In genomic region chr2:61993422-61994024, GRCh38 we compare ENCODE assay signal across 1 cellular context.
TF ChIP-seq lines count a peak whose summit lies in the region.

No MANE protein-coding gene starts in this region.

TF ChIP-seq in GM12878, 131 proteins besides CTCF, POLR2A, EP300 and RAD21 (continued from another document):
- no peak for TF ChIP-seq USF1 (IDR thresholded peaks at IDR 0.05; ENCODE audit: borderline replicate concordance, extremely low read length, insufficient read depth, low read depth, low read length)
- TF ChIP-seq CEBPB (IDR thresholded peaks at IDR 0.05; ENCODE audit: borderline replicate concordance in 1 of 2, low read depth in 2 of 2, low read length in 2 of 2): no peak
- TF ChIP-seq BCL3 (IDR thresholded peaks at IDR 0.05; ENCODE audit: borderline replicate concordance, insufficient read depth, low read depth, low read length, poor library complexity, severe bottlenecking): no peak
- TF ChIP-seq SUPT20H (IDR thresholded peaks at IDR 0.05; ENCODE audit: borderline replicate concordance, control insufficient read depth, low read depth, low read length): no peak
- 0 out of 2 replicates have a peak, but pooled peaks have one; percentile 37 for TF ChIP-seq MEF2A (IDR thresholded peaks at IDR 0.05; ENCODE audit: insufficient read depth, low read depth, low read length)
- TF ChIP-seq SRF (IDR thresholded peaks at IDR 0.05; ENCODE audit: low read depth in 2 of 2, low read length in 2 of 2): no peak
- TF ChIP-seq MAX (IDR thresholded peaks at IDR 0.05; ENCODE audit: low read depth, low read length): no peak
- TF ChIP-seq SREBF1 (IDR thresholded peaks at IDR 0.05; ENCODE audit: low read length): no peak
- no peak for TF ChIP-seq CUX1 (IDR thresholded peaks at IDR 0.05; ENCODE audit: insufficient replicate concordance, low read depth, low read length)
- TF ChIP-seq USF2 (IDR thresholded peaks at IDR 0.05; ENCODE audit: borderline replicate concordance, low read depth, low read length): no peak
- TF ChIP-seq SUZ12 (IDR thresholded peaks at IDR 0.05; ENCODE audit: unreplicated experiment): no peak
- no peak for TF ChIP-seq IRF4 (IDR thresholded peaks at IDR 0.05; ENCODE audit: low read depth, low read length)
- TF ChIP-seq SMC3 (IDR thresholded peaks at IDR 0.05; ENCODE audit: borderline replicate concordance, low read length): peak; percentile 94
- peak; percentile 11; the same call in 1 of the 2 replicates for TF ChIP-seq RUNX3 (IDR thresholded peaks at IDR 0.05; ENCODE audit: low read length)
- no peak for TF ChIP-seq STAT3 (IDR thresholded peaks at IDR 0.05; ENCODE audit: low read depth, low read length)
- TF ChIP-seq ATF3 (IDR thresholded peaks at IDR 0.05; ENCODE audit: borderline replicate concordance, extremely low read depth, low read depth, low read length): no peak
- no peak for TF ChIP-seq CEBPZ (IDR thresholded peaks at IDR 0.05; ENCODE audit: low read depth, low read length)
- no peak for TF ChIP-seq ZNF207 (IDR thresholded peaks at IDR 0.05; ENCODE audit: borderline replicate concordance)
- 0 out of 2 replicates have a peak, but pooled peaks have one; percentile 30 for TF ChIP-seq ZNF592 (IDR thresholded peaks at IDR 0.05)
- TF ChIP-seq SPI1 (IDR thresholded peaks at IDR 0.05; ENCODE audit: borderline replicate concordance, insufficient read depth, low read depth, low read length): no peak
- no peak for TF ChIP-seq BMI1 (IDR thresholded peaks at IDR 0.05; ENCODE audit: borderline replicate concordance)
- peak; percentile 48 for TF ChIP-seq SKIL (IDR thresholded peaks at IDR 0.05; ENCODE audit: low read depth, poor library complexity, severe bottlenecking)
- TF ChIP-seq ZNF274 (IDR thresholded peaks at IDR 0.05; ENCODE audit: insufficient read depth, insufficient read length): no peak
- TF ChIP-seq NR2F1 (conservative IDR thresholded peaks at IDR 0.05): no peak
- no peak for TF ChIP-seq E2F4 (IDR thresholded peaks at IDR 0.05; ENCODE audit: low read depth, low read length)
- no peak for TF ChIP-seq GABPA (IDR thresholded peaks at IDR 0.05; ENCODE audit: low read depth)
- TF ChIP-seq RELA (IDR thresholded peaks at IDR 0.05; ENCODE audit: borderline replicate concordance, partially characterized antibody): no peak
- TF ChIP-seq SP1 (IDR thresholded peaks at IDR 0.05; ENCODE audit: low read depth, low read length): no peak
